1 cellular context compared by ENCODE assay signal in genomic region chr10:132001238-132001977, GRCh38.
TF ChIP-seq lines count a peak whose summit lies in the region.

No MANE protein-coding gene starts in this region.

TF ChIP-seq in HCT116, 20 proteins besides CTCF, POLR2A, EP300 and RAD21 (continued from another document):
- TF ChIP-seq ATF3 (IDR thresholded peaks at IDR 0.05) (no peak), EZH2 (IDR thresholded peaks at IDR 0.05) (no peak), EZH2phosphoT487 (IDR thresholded peaks at IDR 0.05; ENCODE audit: borderline replicate concordance) (no peak), ELF1 (IDR thresholded peaks at IDR 0.05; ENCODE audit: borderline replicate concordance, low read depth) (no peak), TCF7L2 (IDR thresholded peaks at IDR 0.05; ENCODE audit: borderline replicate concordance, extremely low read depth, insufficient read depth, insufficient read length) (no peak), SP1 (IDR thresholded peaks at IDR 0.05; ENCODE audit: low read depth) (no peak), ZNF274 (IDR thresholded peaks at IDR 0.05; ENCODE audit: low read depth, low read length) (no peak), EGR1 (IDR thresholded peaks at IDR 0.05; ENCODE audit: low read depth) (no peak), ZBTB33 (IDR thresholded peaks at IDR 0.05; ENCODE audit: extremely low read depth, insufficient replicate concordance, low read length) (no peak), JUND (IDR thresholded peaks at IDR 0.05) (no peak), MAX (IDR thresholded peaks at IDR 0.05) (no peak)
